ENCODE assay signal across 8 cellular contexts in the genomic region with DNA sequence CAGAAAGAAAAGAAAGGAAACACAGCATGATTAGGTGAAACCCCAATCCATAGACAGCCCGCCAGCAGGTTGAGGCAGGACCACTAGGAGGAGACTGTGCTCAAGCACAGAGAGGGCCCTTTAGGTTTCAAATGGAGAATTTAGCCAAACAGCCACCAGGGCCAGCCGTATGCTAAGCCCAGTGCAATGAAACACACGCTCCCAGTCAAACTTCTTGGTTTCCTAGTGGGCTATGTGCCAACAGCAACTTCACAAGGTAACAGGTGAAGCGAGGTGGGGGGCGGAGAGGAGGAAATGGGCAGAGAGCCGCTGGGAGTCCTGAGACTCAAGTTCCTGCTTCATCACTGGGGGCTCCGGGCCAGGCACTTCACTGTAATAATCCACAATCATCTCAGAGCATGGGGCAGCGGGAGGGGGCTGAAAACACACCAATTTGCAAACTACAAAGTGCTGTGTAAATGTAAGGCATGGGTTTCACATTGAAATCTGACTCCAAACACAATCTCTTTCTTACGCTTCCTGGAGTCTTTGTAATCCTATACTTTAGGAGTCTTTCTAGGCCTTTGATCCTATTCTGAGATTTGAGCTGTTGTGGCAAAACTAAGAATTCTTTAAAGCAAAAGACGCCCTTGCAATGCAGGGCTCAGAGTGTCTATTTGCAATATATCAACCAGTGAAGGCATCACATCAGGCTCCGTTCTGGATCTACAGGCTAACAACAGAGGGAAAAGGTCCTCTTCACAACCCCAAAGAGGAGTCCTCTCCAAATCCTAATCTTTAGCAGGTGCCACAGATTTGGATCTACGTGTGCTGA.
DNase-seq lines count a peak whose midpoint lies in the region; ATAC-seq, FAIRE-seq and TF ChIP-seq lines count a peak whose summit lies in the region.

No MANE protein-coding gene starts in this region.

- peaks cover 5% of the 10 kb centered on the region; the same call in 1 of the 2 replicates for H3K9me3 ChIP-seq in BLaER1
- peaks cover 9 to 12% of the 10 kb centered on the region in 2 experiments for H3K9me3 ChIP-seq in H1 (ENCODE audit: insufficient read depth in 2 of 2, low read depth in 1 of 2, low read length in 1 of 2)

- no peak overlapping the region for H2BK120ac ChIP-seq in H1 (replicated peaks; ENCODE audit: low read depth, low read length)

- H2BK12ac ChIP-seq in H1 (ENCODE audit: low read depth, low read length), result no peak overlapping the region

- H3K4ac ChIP-seq in H1 (replicated peaks; ENCODE audit: insufficient read length, low read depth, low read length), result no peak overlapping the region

- no peaks in the 10 kb centered on the region for H3K27me3 Mint-ChIP-seq in activated CD4-positive, alpha-beta memory T cell treated with anti-CD3 and anti-CD28 coated beads, Interleukin-2, amount 10 ng/mL, durations not matched to agents 7 days and 5 days
- H3K27me3 Mint-ChIP-seq in natural killer cell (ENCODE audit: low read depth in 2 of 2) (no peaks in the 10 kb centered on the region), type B pancreatic cell (no peaks in the 10 kb centered on the region)

- H3K18ac ChIP-seq in H1 (ENCODE audit: extremely low read depth, low read length), result no peak overlapping the region

- no peaks in the 10 kb centered on the region for H3K79me2 ChIP-seq in H1 (ENCODE audit: control insufficient read depth in 1 of 2, insufficient read depth in 2 of 2, low read length in 2 of 2)

- H3K36me3 ChIP-seq in BLaER1 (no peaks in the 10 kb centered on the region), H1 (ENCODE audit: control insufficient read depth in 2 of 4, insufficient read depth in 4 of 4, low read length in 3 of 4) (no peaks in the 10 kb centered on the region)

- peaks cover 25% of the 10 kb centered on the region for H3K4me1 ChIP-seq in BLaER1
- H3K4me1 ChIP-seq in H1 (replicated peaks in 1 of 4; ENCODE audit: control insufficient read depth in 3 of 4, insufficient read depth in 4 of 4, low read length in 3 of 4), result no peaks in the 10 kb centered on the region

- no peak overlapping the region for H2AK5ac ChIP-seq in H1 (ENCODE audit: low read depth, low read length)

- no peak overlapping the region for H2BK15ac ChIP-seq in H1 (ENCODE audit: low read length)

- H3K36me3 Mint-ChIP-seq in activated CD4-positive, alpha-beta memory T cell treated with anti-CD3 and anti-CD28 coated beads, Interleukin-2, amount 10 ng/mL, durations not matched to agents 7 days and 5 days (ENCODE audit: low read depth), result peaks cover 7% of the 10 kb centered on the region
- H3K36me3 Mint-ChIP-seq in natural killer cell (no peaks in the 10 kb centered on the region), type B pancreatic cell (no peaks in the 10 kb centered on the region)

- no peaks in the 10 kb centered on the region for H3K27me3 ChIP-seq in BLaER1
- no peaks in the 10 kb centered on the region for H3K27me3 ChIP-seq in H1 (replicated peaks in 1 of 4; ENCODE audit: control insufficient read depth in 3 of 4, extremely low read depth in 1 of 4, insufficient read depth in 3 of 4, low read length in 3 of 4)

- POLR2A ChIA-PET in activated CD4-positive, alpha-beta memory T cell treated with anti-CD3 and anti-CD28 coated beads, Interleukin-2, amount 10 ng/mL, durations not matched to agents 7 days and 5 days (lab: Charles Lee), result interaction anchor here (1.0 to 2.8 kb wide), 5 partner anchors 13 to 121 kb away, joined by 3 to 10 read pairs (median 6); no protein-coding TSS in a partner anchor
- POLR2A ChIA-PET in H1 (lab: Charles Lee; ENCODE audit: partially characterized antibody), result no interaction called here

- TF ChIP-seq EP300 in H1 (IDR thresholded peaks at IDR 0.05; ENCODE audit: borderline replicate concordance in 1 of 2, low read depth in 2 of 2, low read length in 2 of 2), result no peak

- peak; percentile 75 to 94 (median 77) for TF ChIP-seq CTCF in H1 (IDR thresholded peaks at IDR 0.05; ENCODE audit: control extremely low read depth in 1 of 3, insufficient read depth in 1 of 3, low read depth in 1 of 3, low read length in 3 of 3)
- TF ChIP-seq CTCF in natural killer cell (IDR thresholded peaks at IDR 0.05), result peak; percentile 67
- TF ChIP-seq CTCF in type B pancreatic cell (conservative IDR thresholded peaks at IDR 0.05), result peak; percentile 67

- H4K8ac ChIP-seq in H1 (ENCODE audit: extremely low read depth, insufficient read depth, low read length), result no peak overlapping the region

- FAIRE-seq in H1 (lab: Jason Lieb, UNC), result no peak

- peak overlapping the region; percentile 70 for H3K4me2 ChIP-seq in BLaER1
- H3K4me2 ChIP-seq in H1 (ENCODE audit: insufficient read depth in 1 of 2, low read depth in 2 of 2, low read length in 2 of 2), result no peak overlapping the region

- 89% methylated on average over 12 of the region's 12 CpGs; no CpG with 5 or more reads in 1 of the 2 experiments for WGBS in H1 (ENCODE audit: extremely low coverage in 1 of 2, insufficient coverage in 1 of 2, insufficient read length in 1 of 2, insufficient replicate concordance in 2 of 2, low coverage in 1 of 2, low lambda C conversion rate in 2 of 2, missing lambda C conversion rate in 1 of 2), 2 experiments

- no peak overlapping the region for H2BK5ac ChIP-seq in H1 (ENCODE audit: low read depth, low read length)

- H3K23me2 ChIP-seq in H1 (ENCODE audit: low read depth, low read length), result no peaks in the 10 kb centered on the region

- H3K23ac ChIP-seq in H1 (ENCODE audit: insufficient read length), result no peak overlapping the region

- CTCF ChIA-PET in activated CD4-positive, alpha-beta memory T cell treated with anti-CD3 and anti-CD28 coated beads, Interleukin-2, amount 10 ng/mL, durations not matched to agents 7 days and 5 days (lab: Charles Lee), result interaction anchor here (0.8 to 5.9 kb wide), 9 partner anchors 39 to 519 kb away, joined by 3 to 86 read pairs (median 5); no protein-coding TSS in a partner anchor
- CTCF ChIA-PET in H1 (lab: Charles Lee; ENCODE audit: partially characterized antibody), result interaction anchor here (1.4 to 5.2 kb wide), 5 partner anchors 10 to 290 kb away, joined by 3 to 30 read pairs (median 4); no protein-coding TSS in a partner anchor

- H4K20me1 ChIP-seq in BLaER1 (no peaks in the 10 kb centered on the region), H1 (replicated peaks in 1 of 2; ENCODE audit: control insufficient read depth in 1 of 2, insufficient read depth in 2 of 2, low read length in 2 of 2) (no peaks in the 10 kb centered on the region)

- no peak overlapping the region for H3K14ac ChIP-seq in H1 (ENCODE audit: insufficient read length)

- no peaks in the 10 kb centered on the region for H3K9me3 Mint-ChIP-seq in activated CD4-positive, alpha-beta memory T cell treated with anti-CD3 and anti-CD28 coated beads, Interleukin-2, amount 10 ng/mL, durations not matched to agents 7 days and 5 days
- H3K9me3 Mint-ChIP-seq in natural killer cell (no peaks in the 10 kb centered on the region), type B pancreatic cell (no peaks in the 10 kb centered on the region)

- H4K5ac ChIP-seq in H1 (ENCODE audit: insufficient read length, low read depth, low read length), result no peak overlapping the region

- H3K4me3 ChIP-seq in BLaER1, result peak overlapping the region; percentile 32; the same call in 1 of the 2 replicates
- H3K4me3 ChIP-seq in H1 (ENCODE audit: extremely low read depth in 1 of 4, insufficient read depth in 2 of 4, low read depth in 3 of 4, low read length in 4 of 4), result no peak overlapping the region

- H3K9ac ChIP-seq in BLaER1, result peak overlapping the region; percentile 67; the same call in 1 of the 2 replicates
- no peak overlapping the region for H3K9ac ChIP-seq in H1 (replicated peaks in 1 of 4; ENCODE audit: extremely low read depth in 1 of 4, low read depth in 3 of 4, low read length in 3 of 4)

- no peak overlapping the region for H2AFZ ChIP-seq in H1 (ENCODE audit: low read length)

- no peak overlapping the region for H3K56ac ChIP-seq in H1 (replicated peaks; ENCODE audit: insufficient read length, low read depth, low read length)

- DNase-seq in NCI-H526 (lab: John Stamatoyannopoulos, UW), result peak; percentile 9 to 67
- peak; percentile 64 for DNase-seq in activated CD4-positive, alpha-beta memory T cell treated with anti-CD3 and anti-CD28 coated beads, Interleukin-2, amount 10 ng/mL, durations not matched to agents 7 days and 5 days
- peak in 1 of 2 experiments; percentile 48 for DNase-seq in H1 (ENCODE audit: low read depth in 1 of 2, low spot score in 2 of 2)
- DNase-seq in natural killer cell, result peak; percentile 34
- DNase-seq in type B pancreatic cell (ENCODE audit: extremely low spot score, unreplicated experiment), result no peak

- ATAC-seq in GM19043 (IDR thresholded peaks at IDR 0.05; ENCODE audit: low read depth, unreplicated experiment) (peak; percentile 62), HG03139 (IDR thresholded peaks at IDR 0.05; ENCODE audit: unreplicated experiment) (peak; percentile 62), natural killer cell (peak; percentile 88 to 92 (median 88))

- H3K79me1 ChIP-seq in H1 (ENCODE audit: low read depth, low read length), result no peaks in the 10 kb centered on the region

- H3K4me3 Mint-ChIP-seq in activated CD4-positive, alpha-beta memory T cell treated with anti-CD3 and anti-CD28 coated beads, Interleukin-2, amount 10 ng/mL, durations not matched to agents 7 days and 5 days, result peak overlapping the region; percentile 58
- H3K4me3 Mint-ChIP-seq in natural killer cell (peak overlapping the region; percentile 71), type B pancreatic cell (peak overlapping the region; percentile 8)

- peak overlapping the region; percentile 62 for H3K27ac ChIP-seq in BLaER1
- no peak overlapping the region for H3K27ac ChIP-seq in H1 (ENCODE audit: low read depth, low read length)

- no peak overlapping the region for H2BK20ac ChIP-seq in H1 (ENCODE audit: low read length)

- no peak for TF ChIP-seq POLR2A in H1 (IDR thresholded peaks at IDR 0.05; ENCODE audit: control extremely low read depth in 1 of 2, low read depth in 2 of 2, low read length in 2 of 2)

- peak; percentile 84 to 86 for TF ChIP-seq RAD21 in H1 (IDR thresholded peaks at IDR 0.05 in 1 of 2, conservative IDR thresholded peaks at IDR 0.05 in 1 of 2; ENCODE audit: low read depth in 2 of 2, low read length in 2 of 2)

- peaks cover 27% of the 10 kb centered on the region for H3K4me1 Mint-ChIP-seq in activated CD4-positive, alpha-beta memory T cell treated with anti-CD3 and anti-CD28 coated beads, Interleukin-2, amount 10 ng/mL, durations not matched to agents 7 days and 5 days
- H3K4me1 Mint-ChIP-seq in natural killer cell, result peaks cover 32 to 34% of the 10 kb centered on the region in 2 donors
- peaks cover 21% of the 10 kb centered on the region for H3K4me1 Mint-ChIP-seq in type B pancreatic cell (ENCODE audit: unreplicated experiment)

- H4K91ac ChIP-seq in H1 (replicated peaks; ENCODE audit: insufficient read length, low read length), result no peak overlapping the region

- intact Hi-C loops in natural killer cell (cut with micrococcal nuclease), result loop anchor here (1.0 to 5.0 kb wide), 2 partner anchors 76 to 121 kb away; no protein-coding TSS in a partner anchor

- H3K27ac Mint-ChIP-seq in activated CD4-positive, alpha-beta memory T cell treated with anti-CD3 and anti-CD28 coated beads, Interleukin-2, amount 10 ng/mL, durations not matched to agents 7 days and 5 days, result peak overlapping the region; percentile 52
- H3K27ac Mint-ChIP-seq in natural killer cell (peak overlapping the region; percentile 84 to 89), type B pancreatic cell (peak overlapping the region; percentile 78)

TF ChIP-seq in H1, 55 proteins besides CTCF, POLR2A, EP300 and RAD21 (continues in another document):
- TF ChIP-seq CREB1 (IDR thresholded peaks at IDR 0.05) (no peak), TBP (IDR thresholded peaks at IDR 0.05; ENCODE audit: low read depth, low read length) (no peak)

Comparison
In these comparisons a context has a peak if more than half of its experiments do, and no peak if none do; other contexts are left out.
1. H3K4me3 Mint-ChIP-seq: peak in every context shown above with its lines; median percentile 71 in natural killer cell; 58 in activated CD4-positive, alpha-beta memory T cell treated with anti-CD3 and anti-CD28 coated beads, Interleukin-2, amount 10 ng/mL, durations not matched to agents 7 days and 5 days; 8 in type B pancreatic cell.